25 cellular contexts compared by ENCODE assay signal in genomic region chr19:1159864-1160595, GRCh38.
"Had no signal": no experiment of that assay in that cellular context is flagged by ENCODE, and none has a peak within 500 bp of the region (broad histone marks: within the 10 kb centered on the region; RNA-seq: fewer than 3 reads in every experiment).

No MANE protein-coding gene starts in this region.

- DNase-seq: activated CD4-positive, alpha-beta T cell treated with anti-CD3 and anti-CD28 coated beads, Interleukin-2, amount 10 ng/mL, durations not matched to agents 7 days and 5 days; activated CD8-positive, alpha-beta memory T cell treated with anti-CD3 and anti-CD28 coated beads, Interleukin-2, amount 10 ng/mL, durations not matched to agents 7 days and 5 days; activated CD8-positive, alpha-beta T cell treated with anti-CD3 and anti-CD28 coated beads for 36 hours; activated effector memory CD4-positive, alpha-beta T cell treated with anti-CD3 and anti-CD28 coated beads, Interleukin-2, amount 50 U/mL, for 16 hours; activated naive CD4-positive, alpha-beta T cell treated with anti-CD3 and anti-CD28 coated beads, Interleukin-2, amount 10 ng/mL, durations not matched to agents 7 days and 5 days; activated naive CD8-positive, alpha-beta T cell treated with anti-CD3 and anti-CD28 coated beads, Interleukin-2, amount 50 U/mL, for 24 hours; activated T-cell treated with anti-CD3 and anti-CD28 coated beads for 4 hours; anterior cingulate cortex; effector memory CD8-positive, alpha-beta T cell; islet precursor cell; left cardiac atrium; nucleus accumbens; retina; sigmoid colon; stimulated activated CD4-positive, alpha-beta T cell treated with anti-CD3 and anti-CD28 coated beads, Interleukin-15, amount 100 ng/mL, for 24 hours; stimulated activated CD4-positive, alpha-beta T cell treated with anti-CD3 and anti-CD28 coated beads, Interleukin-4, amount 100 ng/mL, for 1 hour; stimulated activated naive CD4-positive, alpha-beta T cell; testis had no signal

- H3K27ac ChIP-seq: heart right ventricle, sigmoid colon, testis, VCaP had no signal

- H3K4me3 ChIP-seq: heart right ventricle, sigmoid colon, smooth muscle cell, testis had no signal

- H3K36me3 Mint-ChIP-seq: activated CD8-positive, alpha-beta memory T cell treated with anti-CD3 and anti-CD28 coated beads, Interleukin-2, amount 10 ng/mL, durations not matched to agents 7 days and 5 days; activated naive CD4-positive, alpha-beta T cell treated with anti-CD3 and anti-CD28 coated beads, Interleukin-2, amount 10 ng/mL, durations not matched to agents 7 days and 5 days; brain; type B pancreatic cell had no signal

- ATAC-seq: activated CD4-positive, CD25-positive, alpha-beta regulatory T cell treated with anti-CD3 and anti-CD28 coated beads, Interleukin-2, amount 50 U/mL, for 24 hours; activated CD8-positive, alpha-beta memory T cell treated with anti-CD3 and anti-CD28 coated beads, Interleukin-2, amount 10 ng/mL, durations not matched to agents 7 days and 5 days; activated CD8-positive, alpha-beta T cell treated with anti-CD3 and anti-CD28 coated beads for 36 hours; activated naive CD8-positive, alpha-beta T cell treated with anti-CD3 and anti-CD28 coated beads, Interleukin-2, amount 50 U/mL, for 24 hours; effector memory CD8-positive, alpha-beta T cell; heart right ventricle; left cardiac atrium had no signal

- H3K9me3 Mint-ChIP-seq: activated CD4-positive, alpha-beta T cell treated with anti-CD3 and anti-CD28 coated beads, Interleukin-2, amount 10 ng/mL, durations not matched to agents 7 days and 5 days; activated CD8-positive, alpha-beta T cell treated with anti-CD3 and anti-CD28 coated beads for 36 hours; activated naive CD4-positive, alpha-beta T cell treated with anti-CD3 and anti-CD28 coated beads, Interleukin-2, amount 10 ng/mL, durations not matched to agents 7 days and 5 days; activated naive CD8-positive, alpha-beta T cell treated with anti-CD3 and anti-CD28 coated beads, Interleukin-2, amount 50 U/mL, for 24 hours; effector memory CD8-positive, alpha-beta T cell; nephron; type B pancreatic cell had no signal

- H3K4me1 Mint-ChIP-seq: activated CD8-positive, alpha-beta memory T cell treated with anti-CD3 and anti-CD28 coated beads, Interleukin-2, amount 10 ng/mL, durations not matched to agents 7 days and 5 days; activated naive CD4-positive, alpha-beta T cell treated with anti-CD3 and anti-CD28 coated beads, Interleukin-2, amount 10 ng/mL, durations not matched to agents 7 days and 5 days; brain had no signal

- H3K27me3 ChIP-seq: heart right ventricle, sigmoid colon, testis had no signal

- H3K27ac Mint-ChIP-seq: activated CD4-positive, alpha-beta T cell treated with anti-CD3 and anti-CD28 coated beads, Interleukin-2, amount 10 ng/mL, durations not matched to agents 7 days and 5 days; activated CD8-positive, alpha-beta memory T cell treated with anti-CD3 and anti-CD28 coated beads, Interleukin-2, amount 10 ng/mL, durations not matched to agents 7 days and 5 days; activated CD8-positive, alpha-beta T cell treated with anti-CD3 and anti-CD28 coated beads for 36 hours; activated naive CD4-positive, alpha-beta T cell treated with anti-CD3 and anti-CD28 coated beads, Interleukin-2, amount 10 ng/mL, durations not matched to agents 7 days and 5 days; activated naive CD8-positive, alpha-beta T cell treated with anti-CD3 and anti-CD28 coated beads, Interleukin-2, amount 50 U/mL, for 24 hours; brain; nephron; type B pancreatic cell had no signal

- H3K4me2 ChIP-seq: smooth muscle cell had no signal

- H3K27me3 Mint-ChIP-seq: activated CD4-positive, alpha-beta T cell treated with anti-CD3 and anti-CD28 coated beads, Interleukin-2, amount 10 ng/mL, durations not matched to agents 7 days and 5 days; activated CD8-positive, alpha-beta memory T cell treated with anti-CD3 and anti-CD28 coated beads, Interleukin-2, amount 10 ng/mL, durations not matched to agents 7 days and 5 days; activated CD8-positive, alpha-beta T cell treated with anti-CD3 and anti-CD28 coated beads for 36 hours; activated naive CD4-positive, alpha-beta T cell treated with anti-CD3 and anti-CD28 coated beads, Interleukin-2, amount 10 ng/mL, durations not matched to agents 7 days and 5 days; activated naive CD8-positive, alpha-beta T cell treated with anti-CD3 and anti-CD28 coated beads, Interleukin-2, amount 50 U/mL, for 24 hours; brain; effector memory CD8-positive, alpha-beta T cell; type B pancreatic cell had no signal

- H3K9me3 ChIP-seq: heart right ventricle, sigmoid colon, testis had no signal

- H3K4me3 Mint-ChIP-seq: activated CD4-positive, alpha-beta T cell treated with anti-CD3 and anti-CD28 coated beads, Interleukin-2, amount 10 ng/mL, durations not matched to agents 7 days and 5 days; activated CD8-positive, alpha-beta memory T cell treated with anti-CD3 and anti-CD28 coated beads, Interleukin-2, amount 10 ng/mL, durations not matched to agents 7 days and 5 days; activated CD8-positive, alpha-beta T cell treated with anti-CD3 and anti-CD28 coated beads for 36 hours; activated naive CD4-positive, alpha-beta T cell treated with anti-CD3 and anti-CD28 coated beads, Interleukin-2, amount 10 ng/mL, durations not matched to agents 7 days and 5 days; activated naive CD8-positive, alpha-beta T cell treated with anti-CD3 and anti-CD28 coated beads, Interleukin-2, amount 50 U/mL, for 24 hours; brain; effector memory CD8-positive, alpha-beta T cell; nephron; type B pancreatic cell had no signal
